13 cellular contexts compared by ENCODE assay signal in genomic region chr2:38835990-38836389, GRCh38. TPM values are rescaled to one million over a fixed set of nuclear protein-coding genes. Genes with fewer than 3 reads are reported as not detected.
DNase-seq lines count a peak whose midpoint lies in the region; ATAC-seq and TF ChIP-seq lines count a peak whose summit lies in the region.
"Had no signal": no experiment of that assay in that cellular context is flagged by ENCODE, and none has a peak within 500 bp of the region (broad histone marks: within the 10 kb centered on the region; RNA-seq: fewer than 3 reads in every experiment).

No MANE protein-coding gene starts in this region.

- H3K36me3 ChIP-seq in GM06990 (ENCODE audit: control insufficient read depth, insufficient read depth, low read length) (no peaks in the 10 kb centered on the region; the same call in none of the 2 replicates), SK-N-MC (ENCODE audit: insufficient read depth, low read length) (peaks cover 16% of the 10 kb centered on the region), PC-9 (ENCODE audit: low read depth) (no peaks in the 10 kb centered on the region)

- DNase-seq in GM06990 (ENCODE audit: extremely low read depth, insufficient read length) (peak; percentile 67), SK-N-MC (ENCODE audit: low read depth, low spot score) (no peak), NCI-H524 treated with DMSO at 0.1 percent for 48 hours (lab: John Stamatoyannopoulos, UW) (no peak), PC-9 (no peak), NCI-H510A (lab: John Stamatoyannopoulos, UW) (no peak), NCI-H2107 treated with DMSO at 0.1 percent for 48 hours (lab: John Stamatoyannopoulos, UW; ENCODE audit: unreplicated experiment) (no peak)
- DNase-seq: amygdala, C1 segment of cervical spinal cord, H9, NCI-H2107 had no signal

- H3K27ac ChIP-seq in SK-N-MC, result peak overlapping the region; percentile 13; the same call in 1 of the 2 replicates
- no peak overlapping the region for H3K27ac ChIP-seq in PC-9
- H3K27ac ChIP-seq: VCaP had no signal

- TF ChIP-seq CTCF in GM06990 (IDR thresholded peaks at IDR 0.05; ENCODE audit: insufficient read depth, low read length, poor library complexity, severe bottlenecking) (no peak), PC-9 (conservative IDR thresholded peaks at IDR 0.05) (no peak)

- H3K79me2 ChIP-seq in PC-9 (ENCODE audit: low read depth), result no peaks in the 10 kb centered on the region

- no peaks in the 10 kb centered on the region for H3K4me1 ChIP-seq in PC-9 (replicated peaks; ENCODE audit: insufficient read depth)

- intact Hi-C loops in PC-9 (cut with micrococcal nuclease; ENCODE audit: unreplicated experiment), result no loop called here

- H3K9ac ChIP-seq in SK-N-MC (ENCODE audit: insufficient read length), result no peak overlapping the region

- H3K27me3 ChIP-seq in GM06990 (replicated peaks; ENCODE audit: control insufficient read depth, insufficient read depth, low read length), result no peaks in the 10 kb centered on the region
- H3K27me3 ChIP-seq in PC-9 (ENCODE audit: insufficient read depth, low read depth), result no peaks in the 10 kb centered on the region

- H3F3A ChIP-seq in PC-9 (ENCODE audit: insufficient read depth, low read depth), result peaks cover 15% of the 10 kb centered on the region; the same call in 1 of the 2 replicates

- POLR2A ChIA-PET in PC-9 (lab: Charles Lee; ENCODE audit: unreplicated experiment), result no interaction called here

- no peak overlapping the region for H3K4me3 ChIP-seq in GM06990 (replicated peaks; ENCODE audit: low read depth, low read length)
- no peak overlapping the region for H3K4me3 ChIP-seq in SK-N-MC
- H3K4me3 ChIP-seq in PC-9, result no peak overlapping the region

- H4K20me1 ChIP-seq in PC-9 (ENCODE audit: insufficient read depth), result no peaks in the 10 kb centered on the region

- BruUV-seq in PC-9 (replicated peaks; lab: Mats Ljungman, UMichigan), result no TSS peak

- no peak overlapping the region for H3K4me2 ChIP-seq in PC-9

- H2AFZ ChIP-seq in PC-9, result no peak overlapping the region

- H3K9me2 ChIP-seq in PC-9 (ENCODE audit: insufficient read depth), result no peaks in the 10 kb centered on the region

- ATAC-seq in GM19397 (IDR thresholded peaks at IDR 0.05; ENCODE audit: unreplicated experiment), result peak; percentile 79
- peak; percentile 83 for ATAC-seq in HG03039 (IDR thresholded peaks at IDR 0.05; ENCODE audit: unreplicated experiment)

- CTCF ChIA-PET in PC-9 (lab: Charles Lee), result interaction anchor here (0.6 kb wide), 1 partner anchor 93 kb away, joined by 3 read pairs; no protein-coding TSS in a partner anchor

- no peaks in the 10 kb centered on the region for H3K9me3 ChIP-seq in SK-N-MC (ENCODE audit: low read depth, low read length)
- H3K9me3 ChIP-seq in PC-9 (ENCODE audit: insufficient read depth, low read depth), result no peaks in the 10 kb centered on the region

RNA-seq across cellular contexts. Expression of gene DHX57, which starts 39.7 kb away (rescaled TPM):
- total RNA-seq in PC-9 (2021), result 20.8 and 28.1 TPM in 2 replicates

RNA-seq across cellular contexts. Expression of gene MORN2, which starts 39.8 kb away (rescaled TPM):
- 16.7 and 22.9 TPM in 2 replicates for total RNA-seq in PC-9 (2021)

RNA-seq across cellular contexts. Expression of gene ARHGEF33, which starts 53.7 kb away (rescaled TPM):
- 1.0 and 1.4 TPM in 2 replicates for total RNA-seq in PC-9 (2021)

RNA-seq across cellular contexts. Expression of gene GEMIN6, which starts 58.0 kb away (rescaled TPM):
- 15.9 and 19.1 TPM in 2 replicates for total RNA-seq in PC-9 (2021)
